ENCODE assay signal across 1 cellular context in genomic region chr5:133734916-133735315, GRCh38.
TF ChIP-seq lines count a peak whose summit lies in the region.

No MANE protein-coding gene starts in this region.

TF ChIP-seq in IMR-90, 13 proteins besides CTCF, POLR2A, EP300 and RAD21 (continued from another document):
- TF ChIP-seq ELK1 (IDR thresholded peaks at IDR 0.05; ENCODE audit: borderline replicate concordance, low read depth, low read length), result no peak
- TF ChIP-seq CEBPB (IDR thresholded peaks at IDR 0.05; ENCODE audit: low read depth, low read length), result no peak
- TF ChIP-seq MAZ (IDR thresholded peaks at IDR 0.05; ENCODE audit: borderline replicate concordance, low read depth, low read length), result no peak
- no peak for TF ChIP-seq FOS (IDR thresholded peaks at IDR 0.05; ENCODE audit: low read depth, low read length)
- TF ChIP-seq CHD1 (IDR thresholded peaks at IDR 0.05; ENCODE audit: low read depth, low read length), result no peak
- no peak for TF ChIP-seq SMC3 (IDR thresholded peaks at IDR 0.05; ENCODE audit: low read depth, low read length)
- TF ChIP-seq RCOR1 (IDR thresholded peaks at IDR 0.05; ENCODE audit: insufficient replicate concordance, low read length), result no peak
- TF ChIP-seq MAFK (IDR thresholded peaks at IDR 0.05; ENCODE audit: low read depth, low read length), result no peak
